8 cellular contexts compared by ENCODE assay signal in genomic region chr17:7483238-7484066, GRCh38. TPM values are rescaled to one million over a fixed set of nuclear protein-coding genes. Genes with fewer than 3 reads are reported as not detected.
A peak's percentile ranks its signal among the peaks of the same experiment; 100 is the strongest.
DNase-seq lines count a peak whose midpoint lies in the region; ATAC-seq, FAIRE-seq and TF ChIP-seq lines count a peak whose summit lies in the region.

No MANE protein-coding gene starts in this region.

- H3K27me3 Mint-ChIP-seq in T-helper 17 cell (no peaks in the 10 kb centered on the region), progenitor cell of endocrine pancreas (no peaks in the 10 kb centered on the region)

- TF ChIP-seq CTCF in progenitor cell of endocrine pancreas (IDR thresholded peaks at IDR 0.05; ENCODE audit: unreplicated experiment) (no peak), upper lobe of right lung (IDR thresholded peaks at IDR 0.05) (no peak)

- no peaks in the 10 kb centered on the region for H3K27me3 ChIP-seq in upper lobe of right lung

- DNase-seq in GM12891 (ENCODE audit: insufficient read length, low spot score) (peak; percentile 78), NCI-H187 (lab: John Stamatoyannopoulos, UW) (peak; percentile 67 to 90), T-helper 17 cell (peak; percentile 82 to 89 (median 86)), left ventricle myocardium superior (peak; percentile 95), progenitor cell of endocrine pancreas (ENCODE audit: low spot score, unreplicated experiment) (peak; percentile 81), upper lobe of right lung (peak; percentile 95)

- H3K27ac ChIP-seq in angular gyrus (ENCODE audit: low read depth, low read length) = peak overlapping the region; percentile 100
- H3K27ac ChIP-seq in upper lobe of right lung = peak overlapping the region; percentile 100

- H3K27ac Mint-ChIP-seq in T-helper 17 cell (peak overlapping the region; percentile 100), progenitor cell of endocrine pancreas (peak overlapping the region; percentile 100)

- H3K9me3 ChIP-seq in T-helper 17 cell (ENCODE audit: control insufficient read depth, low read length, poor library complexity, severe bottlenecking) = no peaks in the 10 kb centered on the region
- H3K9me3 ChIP-seq in upper lobe of right lung = no peaks in the 10 kb centered on the region

- no peaks in the 10 kb centered on the region for H3K9me3 Mint-ChIP-seq in progenitor cell of endocrine pancreas (ENCODE audit: low read depth)

- H3K36me3 ChIP-seq in upper lobe of right lung = peaks cover 5% of the 10 kb centered on the region

- H3K4me3 ChIP-seq in upper lobe of right lung = peak overlapping the region; percentile 78

- TF ChIP-seq POLR2A in GM12891 (IDR thresholded peaks at IDR 0.05; ENCODE audit: low read depth, low read length) = no peak; the same call in none of the 2 replicates

- peaks cover 4% of the 10 kb centered on the region for H3K36me3 Mint-ChIP-seq in T-helper 17 cell (ENCODE audit: low read depth)
- H3K36me3 Mint-ChIP-seq in progenitor cell of endocrine pancreas (ENCODE audit: insufficient read depth) = no peaks in the 10 kb centered on the region

- H3K4me1 ChIP-seq in upper lobe of right lung = peaks cover 35% of the 10 kb centered on the region

- H3K4me1 Mint-ChIP-seq in T-helper 17 cell (peaks cover 62% of the 10 kb centered on the region), progenitor cell of endocrine pancreas (ENCODE audit: low read depth) (peaks cover 53% of the 10 kb centered on the region)

- intact Hi-C loops in left ventricle myocardium superior (cut with micrococcal nuclease) (no loop called here), upper lobe of right lung (cut with DNase I) (no loop called here)

- ATAC-seq in HG02938 (IDR thresholded peaks at IDR 0.05; ENCODE audit: unreplicated experiment) (peak; percentile 28), T-helper 17 cell (peak; percentile 68), left ventricle myocardium superior (peak; percentile 72), upper lobe of right lung (peak; percentile 69)

- H3K4me3 Mint-ChIP-seq in T-helper 17 cell (peak overlapping the region; percentile 98), progenitor cell of endocrine pancreas (ENCODE audit: low read depth) (peak overlapping the region; percentile 97)

- peak; percentile 94 for FAIRE-seq in GM12891 (lab: Jason Lieb, UNC)

TF ChIP-seq in GM12891, 5 proteins besides CTCF, POLR2A, EP300 and RAD21:
- TF ChIP-seq SPI1 (IDR thresholded peaks at IDR 0.05; ENCODE audit: low read depth, low read length) (no peak), POU2F2 (IDR thresholded peaks at IDR 0.05; ENCODE audit: low read depth, low read length) (peak; percentile 100), PAX5 (IDR thresholded peaks at IDR 0.05; ENCODE audit: insufficient read depth, low read length, severe bottlenecking) (no peak), TAF1 (IDR thresholded peaks at IDR 0.05; ENCODE audit: low read depth, low read length) (peak; percentile 67; the same call in 1 of the 2 replicates)

RNA-seq across cellular contexts. Expression of gene POLR2A, which starts 0.7 kb away (rescaled TPM):
- polyA plus RNA-seq in GM12891 (2012; ENCODE audit: low read depth, missing spikeins) = 59.8 TPM
- 100 to 1,000 TPM; 553 to 572 TPM for total RNA-seq in T-helper 17 cell
- 39.1 TPM for total RNA-seq in left ventricle myocardium superior
- total RNA-seq in progenitor cell of endocrine pancreas = 195 and 210 TPM in 2 replicates
- total RNA-seq in upper lobe of right lung = 105 TPM

RNA-seq across cellular contexts. Expression of gene SLC35G6, which starts 2.2 kb away (rescaled TPM):
- 0.08 TPM for polyA plus RNA-seq in GM12891 (2012; ENCODE audit: low read depth, missing spikeins)
- total RNA-seq in T-helper 17 cell = not detected
- total RNA-seq in left ventricle myocardium superior = not detected
- not detected in 2 replicates for total RNA-seq in progenitor cell of endocrine pancreas
- total RNA-seq in upper lobe of right lung = not detected

RNA-seq across cellular contexts. Expression of gene ZBTB4, which starts 4.0 kb away (rescaled TPM):
- polyA plus RNA-seq in GM12891 (2012; ENCODE audit: low read depth, missing spikeins) = 12.0 TPM
- total RNA-seq in T-helper 17 cell (10 to 100 TPM; 44.9 to 49.5 TPM), left ventricle myocardium superior (70.9 TPM), progenitor cell of endocrine pancreas (26.8 and 28.4 TPM in 2 replicates), upper lobe of right lung (84.7 TPM)

RNA-seq across cellular contexts. Expression of gene CHRNB1, which starts 38.6 kb away (rescaled TPM):
- polyA plus RNA-seq in GM12891 (2012; ENCODE audit: low read depth, missing spikeins) = 8.2 TPM
- total RNA-seq in T-helper 17 cell = 1 to 10 TPM; 7.0 to 7.2 TPM
- total RNA-seq in left ventricle myocardium superior = 9.6 TPM
- total RNA-seq in progenitor cell of endocrine pancreas = 17.2 and 19.1 TPM in 2 replicates
- total RNA-seq in upper lobe of right lung = 10.1 TPM

RNA-seq across cellular contexts. Expression of gene FGF11, which starts 44.1 kb away (rescaled TPM):
- 31.0 TPM for polyA plus RNA-seq in GM12891 (2012; ENCODE audit: low read depth, missing spikeins)
- 1 to 10 TPM; 2.0 to 2.6 TPM for total RNA-seq in T-helper 17 cell
- total RNA-seq in left ventricle myocardium superior = 13.8 TPM
- total RNA-seq in progenitor cell of endocrine pancreas = 4.5 and 5.1 TPM in 2 replicates
- 1.1 TPM for total RNA-seq in upper lobe of right lung

Comparison
In these comparisons a context has a peak if more than half of its experiments do, and no peak if none do; other contexts are left out.
1. Peak in every context shown above with its lines: DNase-seq, ATAC-seq, H3K4me3 ChIP-seq and H3K27ac ChIP-seq.